Comparison of ENCODE assay signal across 12 cellular contexts in the genomic region with DNA sequence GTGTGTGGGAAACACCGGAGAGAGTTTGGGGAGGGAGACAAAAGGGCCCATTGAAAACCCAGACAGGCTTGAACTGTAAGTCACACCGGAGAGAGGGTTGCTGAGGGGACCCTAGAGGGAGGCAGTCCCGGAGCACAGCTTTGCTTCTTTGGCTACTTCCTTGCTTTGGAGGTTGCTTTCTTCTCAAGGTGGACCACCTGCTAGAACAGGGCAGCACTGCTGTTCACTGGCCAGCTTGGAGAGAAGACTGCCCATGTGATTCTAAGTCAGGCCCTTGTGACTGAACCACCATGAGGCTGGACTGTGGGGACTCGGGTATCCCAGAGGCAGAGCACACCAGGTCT. TPM values are rescaled to one million over a fixed set of nuclear protein-coding genes. Genes with fewer than 3 reads are reported as not detected.
DNase-seq lines count a peak whose midpoint lies in the region; ATAC-seq, FAIRE-seq and TF ChIP-seq lines count a peak whose summit lies in the region.
"Had no signal": no experiment of that assay in that cellular context is flagged by ENCODE, and none has a peak within 500 bp of the region (broad histone marks: within the 10 kb centered on the region; RNA-seq: fewer than 3 reads in every experiment).

No MANE protein-coding gene starts in this region.

- H3K4me3 ChIP-seq in breast epithelium: peak overlapping the region in 2 of 3 donors; percentile 42 to 49
- no peak overlapping the region for H3K4me3 ChIP-seq in GM12878
- H3K4me3 ChIP-seq in vagina: peak overlapping the region; percentile 38 to 44
- H3K4me3 ChIP-seq: spleen had no signal

- TF ChIP-seq POLR2A in breast epithelium (IDR thresholded peaks at IDR 0.05): no peak
- TF ChIP-seq POLR2A in GM12878 (IDR thresholded peaks at IDR 0.05; ENCODE audit: low read depth, low read length): no peak
- no peak for TF ChIP-seq POLR2A in vagina (IDR thresholded peaks at IDR 0.05)

- POLR2A ChIA-PET in MCF 10A (lab: Yijun Ruan, JAX) (no interaction called here), GM12878 (lab: Charles Lee) (interaction anchor here (1.0 to 1.4 kb wide), 3 partner anchors 13 to 281 kb away, joined by 5 to 8 read pairs (median 6); a partner anchor contains a TSS)

- H3K4me2 ChIP-seq in GM12878 (ENCODE audit: control insufficient read depth, insufficient read depth): peak overlapping the region; percentile 36; the same call in 1 of the 2 replicates

- TF ChIP-seq EP300 in GM12878 (IDR thresholded peaks at IDR 0.05; ENCODE audit: borderline replicate concordance in 1 of 2, control insufficient read depth in 1 of 2, low read depth in 2 of 2, low read length in 2 of 2): no peak

- H3K27ac ChIP-seq in breast epithelium: peak overlapping the region; percentile 87
- no peak overlapping the region for H3K27ac ChIP-seq in GM12878 (ENCODE audit: control insufficient read depth, insufficient read depth)
- peak overlapping the region; percentile 79 for H3K27ac ChIP-seq in vagina

- peak; percentile 19; the same call in 2 of the 3 replicates for ATAC-seq in GM12878
- ATAC-seq in natural killer cell: peak in 2 of 3 donors; percentile 2 to 7
- ATAC-seq in GM21381 (IDR thresholded peaks at IDR 0.05; ENCODE audit: unreplicated experiment): no peak

- CTCF ChIA-PET in MCF 10A (lab: Yijun Ruan, JAX) (interaction anchor here (0.7 kb wide), 1 partner anchor 11 kb away, joined by 4 read pairs; no protein-coding TSS in a partner anchor), GM12878 (lab: Yijun Ruan, JAX) (interaction anchor here (1.0 to 1.7 kb wide), 6 partner anchors 11 to 255 kb away, joined by 3 to 8 read pairs (median 4); no protein-coding TSS in a partner anchor)

- in situ Hi-C loops in GM12878 (cut with MboI): no loop called here

- 75% methylated on average over 4 of the region's 4 CpGs for WGBS in GM12878 (ENCODE audit: insufficient coverage, insufficient replicate concordance, low lambda C conversion rate, missing lambda C conversion rate)

- no peaks in the 10 kb centered on the region for H3K79me2 ChIP-seq in GM12878 (ENCODE audit: control insufficient read depth, insufficient read depth, low read length)

- intact Hi-C loops in breast epithelium (cut with DNase I; ENCODE audit: low total_unique reads): no loop called here
- intact Hi-C loops in MCF 10A (cut with micrococcal nuclease): no loop called here
- intact Hi-C loops in GM12878 (cut with micrococcal nuclease; ENCODE audit: unreplicated experiment): no loop called here
- intact Hi-C loops in natural killer cell (cut with micrococcal nuclease): loop anchor here (5.0 kb wide), 1 partner anchor 40 kb away; no protein-coding TSS in a partner anchor
- intact Hi-C loops in vagina (cut with DNase I): no loop called here

- no peaks in the 10 kb centered on the region for H4K20me1 ChIP-seq in GM12878 (ENCODE audit: control insufficient read depth, insufficient read depth)

- peak overlapping the region; percentile 9; the same call in 1 of the 2 replicates for H2AFZ ChIP-seq in GM12878 (ENCODE audit: control insufficient read depth, low read depth, low read length)

- H3K9me3 ChIP-seq in breast epithelium: no peaks in the 10 kb centered on the region
- no peaks in the 10 kb centered on the region for H3K9me3 ChIP-seq in GM12878 (replicated peaks; ENCODE audit: control insufficient read depth, insufficient read depth, low read length)
- no peaks in the 10 kb centered on the region for H3K9me3 ChIP-seq in vagina
- H3K9me3 ChIP-seq: spleen had no signal

- H3K36me3 ChIP-seq in breast epithelium (no peaks in the 10 kb centered on the region), GM12878 (ENCODE audit: control insufficient read depth in 2 of 2, insufficient read depth in 2 of 2, low read length in 1 of 2) (no peaks in the 10 kb centered on the region), vagina (no peaks in the 10 kb centered on the region)
- H3K36me3 ChIP-seq: spleen had no signal

- RAD21 ChIA-PET in GM12878 (lab: Charles Lee; ENCODE audit: unreplicated experiment): interaction anchor here (0.6 to 1.4 kb wide), 4 partner anchors 84 to 250 kb away, joined by 3 to 5 read pairs (median 4); a partner anchor contains a TSS

- H3K27ac Mint-ChIP-seq in MCF 10A (ENCODE audit: low read depth, unreplicated experiment) (no peak overlapping the region), natural killer cell (peak overlapping the region; percentile 83 to 97)
- H3K27ac Mint-ChIP-seq: nephron had no signal

- H3K4me1 ChIP-seq in breast epithelium (peaks cover 3 to 8% of the 10 kb centered on the region in 2 donors), GM12878 (ENCODE audit: control insufficient read depth, insufficient read depth, low read length) (peaks cover 14% of the 10 kb centered on the region), vagina (peaks cover 7% of the 10 kb centered on the region)

- no peak for FAIRE-seq in GM12878 (lab: Jason Lieb, UNC)

- H3K36me3 Mint-ChIP-seq in MCF 10A (ENCODE audit: insufficient read depth, unreplicated experiment): no peaks in the 10 kb centered on the region
- H3K36me3 Mint-ChIP-seq in natural killer cell: no peaks in the 10 kb centered on the region

- no TSS peak for BruUV-seq in MCF 10A (replicated peaks; lab: Mats Ljungman, UMichigan)
- no TSS peak for BruUV-seq in GM12878 (replicated peaks; lab: Mats Ljungman, UMichigan)

- H3K4me3 Mint-ChIP-seq in MCF 10A (ENCODE audit: unreplicated experiment) (no peak overlapping the region), natural killer cell (no peak overlapping the region)
- H3K4me3 Mint-ChIP-seq: nephron had no signal

- no peaks in the 10 kb centered on the region for H3K9me3 Mint-ChIP-seq in MCF 10A (ENCODE audit: unreplicated experiment)
- H3K9me3 Mint-ChIP-seq in natural killer cell: no peaks in the 10 kb centered on the region
- H3K9me3 Mint-ChIP-seq: nephron had no signal

- H3K27me3 Mint-ChIP-seq in MCF 10A (ENCODE audit: insufficient read depth, unreplicated experiment): no peaks in the 10 kb centered on the region
- H3K27me3 Mint-ChIP-seq in natural killer cell (ENCODE audit: low read depth in 2 of 2): peaks cover 0 to 5% of the 10 kb centered on the region in 2 donors

- SMC1A ChIA-PET in GM12878 (lab: Charles Lee; ENCODE audit: uncharacterized antibody, unreplicated experiment): interaction anchor here (0.8 to 1.4 kb wide), 9 partner anchors 11 to 90 kb away, joined by 3 to 10 read pairs (median 3); a partner anchor contains a TSS

- TF ChIP-seq CTCF in breast epithelium (IDR thresholded peaks at IDR 0.05): no peak
- TF ChIP-seq CTCF in MCF 10A (IDR thresholded peaks at IDR 0.05; ENCODE audit: unreplicated experiment): no peak
- TF ChIP-seq CTCF in GM12878 (IDR thresholded peaks at IDR 0.05 in 2 of 3, conservative IDR thresholded peaks at IDR 0.05 in 1 of 3; ENCODE audit: control insufficient read depth in 2 of 3, extremely low read depth in 1 of 3, insufficient read depth in 1 of 3, low read depth in 3 of 3, low read length in 3 of 3): no peak
- TF ChIP-seq CTCF in natural killer cell (IDR thresholded peaks at IDR 0.05): no peak
- TF ChIP-seq CTCF in vagina (IDR thresholded peaks at IDR 0.05): no peak

- H3K27me3 ChIP-seq in breast epithelium (no peaks in the 10 kb centered on the region), GM12878 (replicated peaks in 1 of 2; ENCODE audit: control insufficient read depth in 2 of 2, insufficient read depth in 2 of 2, low read length in 1 of 2) (no peaks in the 10 kb centered on the region; a peak in 1 of 4 replicates), vagina (no peaks in the 10 kb centered on the region)
- H3K27me3 ChIP-seq: spleen had no signal

- no peaks in the 10 kb centered on the region for H3K4me1 Mint-ChIP-seq in MCF 10A (ENCODE audit: insufficient read depth, unreplicated experiment)
- peaks cover 31% of the 10 kb centered on the region in 2 donors for H3K4me1 Mint-ChIP-seq in natural killer cell

- DNase-seq in breast epithelium (ENCODE audit: low spot score in 2 of 2) (no peak), MCF 10A (ENCODE audit: unreplicated experiment) (no peak), GM12878 (ENCODE audit: low read depth, low spot score) (no peak), natural killer cell (no peak), vagina (ENCODE audit: extremely low spot score in 2 of 2) (no peak), NCI-H526 treated with DMSO at 0.1 percent for 48 hours (lab: John Stamatoyannopoulos, UW) (no peak), cerebellum (ENCODE audit: low spot score) (no peak)
- DNase-seq: spleen had no signal

- H3K9ac ChIP-seq in GM12878 (ENCODE audit: control insufficient read depth, insufficient read depth, low read length): no peak overlapping the region

- TF ChIP-seq RAD21 in GM12878 (IDR thresholded peaks at IDR 0.05; ENCODE audit: insufficient read depth, low read depth, low read length): no peak

RNA-seq across cellular contexts. Expression of a gene that starts 4.4 kb away (rescaled TPM):
- 100 to 1,000 TPM in 1 of 3 donors, 10 to 100 TPM in 1, 1 to 10 TPM in 1; 3.8 to 108 (median 54.6) TPM for total RNA-seq in breast epithelium
- not detected in 2 replicates for total RNA-seq in MCF 10A (2022)
- total RNA-seq in GM12878 (2013; cell fraction: nucleolus; rRNA removed): not detected in 2 replicates
- total RNA-seq in GM12878 (2014; rRNA removed): not detected in 2 replicates
- total RNA-seq in GM12878 (2014; rRNA removed; fragmentation: Illumina TruSeq; extraction: Trizol): not detected in 2 replicates
- total RNA-seq in GM12878 (2021): 0.51 and 0.97 TPM in 2 replicates
- polyA plus RNA-seq in GM12878 (2011; ENCODE audit: low read depth): not detected
- 0.12 TPM in 1 of 2 replicates, not detected in the other for polyA plus RNA-seq in GM12878 (2011; rRNA removed)
- 0.06 and 0.15 TPM in 2 replicates for polyA plus RNA-seq in GM12878 (2011; cell fraction: cytosol; rRNA removed)
- polyA plus RNA-seq in GM12878 (2011; cell fraction: nucleus; rRNA removed): not detected in 2 replicates
- polyA plus RNA-seq in GM12878 (2012): not detected in 2 replicates
- polyA plus RNA-seq in GM12878 (2014; fragmentation: Illumina TruSeq; extraction: Trizol): not detected in 2 replicates
- polyA plus RNA-seq in GM12878 (2014; fragmentation: Nextera tagmentation; extraction: Ambion mirVana): not detected
- 0.06 TPM in 1 of 2 replicates, not detected in the other for polyA plus RNA-seq in GM12878 (2014; rRNA removed)
- not detected for polyA plus RNA-seq in GM12878 (2016; fragmentation: Nextera tagmentation; extraction: Ambion mirVana)
- polyA minus RNA-seq in GM12878 (2011; rRNA and poly(A)+ RNA removed): not detected in 2 replicates
- polyA minus RNA-seq in GM12878 (2011; cell fraction: cytosol; rRNA and poly(A)+ RNA removed): not detected in 2 replicates
- not detected in 2 replicates for polyA minus RNA-seq in GM12878 (2011; cell fraction: nucleus; rRNA and poly(A)+ RNA removed)
- not detected for total RNA-seq in natural killer cell
- 413 TPM for total RNA-seq in vagina
- 1.1 TPM for total RNA-seq in cerebellum
- total RNA-seq: dermis microvascular lymphatic vessel endothelial cell; T-helper 1 cell treated with Interleukin-12 subunit alpha and Interleukin-12 subunit beta and Interleukin-4 antibody, amounts not matched to agents 30 ng/mL and 1 ng/mL, for 36 hours had no signal

RNA-seq across cellular contexts. Expression of a gene that starts 29.5 kb away (rescaled TPM):
- total RNA-seq in breast epithelium (10 to 100 TPM; 35.4 to 45.7 (median 42.3) TPM), MCF 10A (2022) (74.4 and 92.3 TPM in 2 replicates), GM12878 (2014; rRNA removed) (64.4 and 68.4 TPM in 2 replicates), GM12878 (2014; rRNA removed; fragmentation: Illumina TruSeq; extraction: Trizol) (64.7 and 68.7 TPM in 2 replicates), GM12878 (2021) (69.2 and 74.2 TPM in 2 replicates), natural killer cell (10 to 100 TPM; 47.6 to 56.8 (median 54.8) TPM), vagina (52.3 TPM), cerebellum (39.7 TPM)
- total RNA-seq in GM12878 (2013; cell fraction: nucleolus; rRNA removed): 26.2 and 27.7 TPM in 2 replicates
- polyA plus RNA-seq in GM12878 (2011; ENCODE audit: low read depth): 110 TPM
- polyA plus RNA-seq in GM12878 (2011; rRNA removed) (86.6 and 100 TPM in 2 replicates), GM12878 (2014; fragmentation: Illumina TruSeq; extraction: Trizol) (84.7 and 89.8 TPM in 2 replicates), GM12878 (2014; fragmentation: Nextera tagmentation; extraction: Ambion mirVana) (100 to 1,000 TPM; 175 to 234 TPM), GM12878 (2014; rRNA removed) (84.3 and 93.0 TPM in 2 replicates), GM12878 (2016; fragmentation: Nextera tagmentation; extraction: Ambion mirVana) (100 to 1,000 TPM; 147 to 156 TPM)
- polyA plus RNA-seq in GM12878 (2011; cell fraction: cytosol; rRNA removed): 96.8 and 103 TPM in 2 replicates
- 55.5 and 77.9 TPM in 2 replicates for polyA plus RNA-seq in GM12878 (2011; cell fraction: nucleus; rRNA removed)
- 84.5 and 96.5 TPM in 2 replicates for polyA plus RNA-seq in GM12878 (2012)
- polyA minus RNA-seq in GM12878 (2011; rRNA and poly(A)+ RNA removed): 20.6 and 38.0 TPM in 2 replicates
- polyA minus RNA-seq in GM12878 (2011; cell fraction: cytosol; rRNA and poly(A)+ RNA removed): 8.4 and 14.6 TPM in 2 replicates
- 16.9 and 26.9 TPM in 2 replicates for polyA minus RNA-seq in GM12878 (2011; cell fraction: nucleus; rRNA and poly(A)+ RNA removed)
